Comparison of ENCODE assay signal across 28 cellular contexts in the genomic region with DNA sequence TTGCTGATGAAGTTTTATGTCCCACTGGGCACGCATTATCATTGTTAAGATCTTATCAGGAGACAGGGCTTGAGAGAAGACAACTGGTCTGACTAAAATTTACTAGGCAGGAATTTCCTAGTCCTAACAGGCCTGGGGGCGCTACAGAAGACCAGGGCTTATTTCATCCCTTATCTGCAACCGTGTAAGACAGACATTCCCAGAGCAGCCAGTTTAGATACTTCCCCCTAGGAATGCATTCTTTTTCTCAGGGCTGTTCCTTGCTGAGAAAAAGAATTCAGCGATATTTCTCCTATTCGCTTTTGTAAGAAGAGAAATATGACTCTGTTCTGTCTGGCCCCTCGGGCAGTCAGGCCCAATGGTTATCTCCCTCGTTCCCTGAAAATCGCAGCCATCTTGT.
"Had no signal": no experiment of that assay in that cellular context is flagged by ENCODE, and none has a peak within 500 bp of the region (broad histone marks: within the 10 kb centered on the region; RNA-seq: fewer than 3 reads in every experiment).

No MANE protein-coding gene starts in this region.

- H3K36me3 ChIP-seq: SJSA1 had no signal

- H3K4me3 Mint-ChIP-seq: activated CD4-positive, alpha-beta T cell treated with anti-CD3 and anti-CD28 coated beads for 36 hours; activated CD4-positive, alpha-beta T cell treated with anti-CD3 and anti-CD28 coated beads, Interleukin-2, amount 10 ng/mL, durations not matched to agents 7 days and 5 days; activated CD8-positive, alpha-beta T cell treated with anti-CD3 and anti-CD28 coated beads, Interleukin-2, amount 10 ng/mL, durations not matched to agents 7 days and 5 days; activated naive CD8-positive, alpha-beta T cell treated with anti-CD3 and anti-CD28 coated beads, Interleukin-2, amount 50 U/mL, for 24 hours; activated T-cell treated with anti-CD3 and anti-CD28 coated beads, Interleukin-2, amount 50 U/mL, for 24 hours; brain; T-helper 1 cell treated with Interleukin-12 subunit alpha and Interleukin-12 subunit beta and Interleukin-4 antibody, amounts not matched to agents 30 μg/mL and 1 μg/mL, for 36 hours; T-helper 2 cell treated with Interferon-gamma antibody and Interleukin-4, amounts not matched to agents 5 μg/mL and 100 μg/mL, for 36 hours; WTC11 had no signal

- H3K27me3 Mint-ChIP-seq: activated CD4-positive, alpha-beta T cell treated with anti-CD3 and anti-CD28 coated beads for 36 hours; activated CD4-positive, alpha-beta T cell treated with anti-CD3 and anti-CD28 coated beads, Interleukin-2, amount 10 ng/mL, durations not matched to agents 7 days and 5 days; activated naive CD8-positive, alpha-beta T cell treated with anti-CD3 and anti-CD28 coated beads, Interleukin-2, amount 50 U/mL, for 24 hours; activated T-cell treated with anti-CD3 and anti-CD28 coated beads, Interleukin-2, amount 50 U/mL, for 24 hours; brain had no signal

- H3K27ac Mint-ChIP-seq: activated CD4-positive, alpha-beta T cell treated with anti-CD3 and anti-CD28 coated beads for 36 hours; activated CD4-positive, alpha-beta T cell treated with anti-CD3 and anti-CD28 coated beads, Interleukin-2, amount 10 ng/mL, durations not matched to agents 7 days and 5 days; activated CD8-positive, alpha-beta T cell treated with anti-CD3 and anti-CD28 coated beads, Interleukin-2, amount 10 ng/mL, durations not matched to agents 7 days and 5 days; activated naive CD4-positive, alpha-beta T cell treated with anti-CD3 and anti-CD28 coated beads, Interleukin-2, amount 50 U/mL, for 72 hours; activated naive CD8-positive, alpha-beta T cell treated with anti-CD3 and anti-CD28 coated beads, Interleukin-2, amount 50 U/mL, for 24 hours; activated T-cell treated with anti-CD3 and anti-CD28 coated beads, Interleukin-2, amount 50 U/mL, for 24 hours; activated T-helper 2 cell treated with anti-CD3 and anti-CD28 coated beads, Interferon-gamma antibody, Interleukin-2, Interleukin-4, amounts not matched to agents 10 μg/mL and 5 μg/mL and 100 μg/mL, durations not matched to agents 14 hours and 24 hours and 36 hours; brain; T-helper 1 cell treated with Interleukin-12 subunit alpha and Interleukin-12 subunit beta and Interleukin-4 antibody, amounts not matched to agents 30 μg/mL and 1 μg/mL, for 36 hours; T-helper 2 cell treated with Interferon-gamma antibody and Interleukin-4, amounts not matched to agents 5 μg/mL and 100 μg/mL, for 36 hours; WTC11 had no signal

- H3K4me1 Mint-ChIP-seq: activated CD4-positive, alpha-beta T cell treated with anti-CD3 and anti-CD28 coated beads for 36 hours; activated CD4-positive, alpha-beta T cell treated with anti-CD3 and anti-CD28 coated beads, Interleukin-2, amount 10 ng/mL, durations not matched to agents 7 days and 5 days; activated naive CD8-positive, alpha-beta T cell treated with anti-CD3 and anti-CD28 coated beads, Interleukin-2, amount 50 U/mL, for 24 hours; brain; WTC11 had no signal

- H3K4me1 ChIP-seq: SJSA1 had no signal

- H3K4me3 ChIP-seq: SJSA1 had no signal

- H3K9ac ChIP-seq: KMS-11, SK-N-SH had no signal

- H3K27ac ChIP-seq: KMS-11, SJSA1 had no signal

- H3K9me3 ChIP-seq: SJSA1, SK-N-SH had no signal

- H3K36me3 Mint-ChIP-seq: brain had no signal

- H3K4me2 ChIP-seq: KMS-11, SK-N-SH had no signal

- H3K9me3 Mint-ChIP-seq: activated CD4-positive, alpha-beta T cell treated with anti-CD3 and anti-CD28 coated beads, Interleukin-2, amount 10 ng/mL, durations not matched to agents 7 days and 5 days; T-helper 1 cell treated with Interleukin-12 subunit alpha and Interleukin-12 subunit beta and Interleukin-4 antibody, amounts not matched to agents 30 μg/mL and 1 μg/mL, for 36 hours had no signal

- DNase-seq: activated CD4-positive, alpha-beta T cell treated with anti-CD3 and anti-CD28 coated beads for 36 hours; activated CD4-positive, alpha-beta T cell treated with anti-CD3 and anti-CD28 coated beads, Interleukin-2, amount 10 ng/mL, durations not matched to agents 7 days and 5 days; activated CD4-positive, alpha-beta T cell treated with anti-CD3 and anti-CD28 coated beads, Interleukin-2, amount 50 U/mL, for 48 hours; activated CD8-positive, alpha-beta T cell treated with anti-CD3 and anti-CD28 coated beads, Interleukin-2, amount 10 ng/mL, durations not matched to agents 7 days and 5 days; activated gamma-delta T cell; activated naive CD4-positive, alpha-beta T cell treated with Interleukin-2 at 50 U/mL for 16 hours; activated naive CD8-positive, alpha-beta T cell treated with anti-CD3 and anti-CD28 coated beads, Interleukin-2, amount 50 U/mL, for 24 hours; activated T-cell treated with anti-CD3 and anti-CD28 coated beads, Interleukin-2, amount 50 U/mL, for 24 hours; anterior cingulate cortex; caudate nucleus; cerebellar nuclear complex; NCI-H1092 treated with DMSO at 0.1 percent for 48 hours; NCI-H1417; NCI-H146; NCI-H187; NCI-H2029 treated with DMSO at 0.1 percent for 48 hours; NCI-H2171 treated with DMSO at 0.1 percent for 48 hours; NCI-H446 treated with DMSO at 0.1 percent for 48 hours; SHP77 treated with DMSO at 0.1 percent for 48 hours; SK-N-SH had no signal

- H3K27me3 ChIP-seq: SJSA1 had no signal
